ENCODE assay signal across 18 cellular contexts in the genomic region with DNA sequence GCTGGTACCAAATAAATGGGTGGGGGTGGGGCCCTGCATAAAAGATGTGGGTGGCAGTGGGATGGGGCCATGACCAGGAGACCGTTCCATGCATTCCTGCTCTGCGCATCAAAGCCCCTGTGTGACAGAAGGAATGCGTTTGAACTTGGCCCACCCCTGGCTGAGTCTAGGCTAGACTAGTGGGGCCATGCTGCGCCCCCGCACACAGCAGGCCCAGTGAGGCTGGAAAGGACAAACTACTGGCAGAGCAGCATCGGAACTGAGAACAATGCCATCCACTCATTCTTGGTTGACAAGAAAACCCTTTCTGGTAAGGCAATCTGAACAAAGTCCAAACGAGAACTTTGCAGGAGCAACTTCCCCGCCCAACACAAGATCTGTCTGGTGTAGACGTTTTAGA. TPM values are rescaled to one million over a fixed set of nuclear protein-coding genes. Genes with fewer than 3 reads are reported as not detected.
DNase-seq lines count a peak whose midpoint lies in the region; ATAC-seq, FAIRE-seq and TF ChIP-seq lines count a peak whose summit lies in the region.
"Had no signal": no experiment of that assay in that cellular context is flagged by ENCODE, and none has a peak within 500 bp of the region (broad histone marks: within the 10 kb centered on the region; RNA-seq: fewer than 3 reads in every experiment).

No MANE protein-coding gene starts in this region.

- peaks cover 24% of the 10 kb centered on the region for H3F3A ChIP-seq in smooth muscle cell (ENCODE audit: low read depth)
- peaks cover 4% of the 10 kb centered on the region for H3F3A ChIP-seq in neural progenitor cell (ENCODE audit: low read depth)

- 57% methylated on average over 9 of the region's 9 CpGs for WGBS in smooth muscle cell (ENCODE audit: low lambda C conversion rate)

- no peaks in the 10 kb centered on the region for H3K27me3 ChIP-seq in left ventricle myocardium inferior (ENCODE audit: low read depth)
- no peaks in the 10 kb centered on the region for H3K27me3 ChIP-seq in astrocyte (ENCODE audit: insufficient read depth, low read length)
- H3K27me3 ChIP-seq in smooth muscle cell (ENCODE audit: low read depth), result no peaks in the 10 kb centered on the region
- no peaks in the 10 kb centered on the region for H3K27me3 ChIP-seq in neural progenitor cell

- no peaks in the 10 kb centered on the region for H3K9me3 ChIP-seq in left ventricle myocardium inferior (replicated peaks)
- H3K9me3 ChIP-seq in astrocyte (ENCODE audit: insufficient read depth, low read depth, low read length), result no peaks in the 10 kb centered on the region
- no peaks in the 10 kb centered on the region for H3K9me3 ChIP-seq in smooth muscle cell (replicated peaks; ENCODE audit: low read depth)
- H3K9me3 ChIP-seq in neural progenitor cell (ENCODE audit: low read depth), result no peaks in the 10 kb centered on the region

- DNase-seq in left ventricle myocardium inferior, result no peak
- no peak for DNase-seq in cardiac septum (ENCODE audit: low spot score)
- DNase-seq in astrocyte (ENCODE audit: low read depth), result peak; percentile 33
- peak; percentile 62 for DNase-seq in medulla oblongata (ENCODE audit: extremely low spot score)
- DNase-seq in smooth muscle cell (lab: John Stamatoyannopoulos, UW; ENCODE audit: unreplicated experiment), result no peak
- no peak for DNase-seq in coronary artery (ENCODE audit: low spot score)
- DNase-seq in neural progenitor cell (ENCODE audit: low spot score), result no peak
- DNase-seq: 8988T; CD8-positive, alpha-beta memory T cell; DND-41; GDM1; NCI-H187 treated with DMSO at 0.1 percent for 48 hours; NK-92 treated with Interleukin-12 subunit alpha and Interleukin-12 subunit beta, amount 100 ng/mL, for 24 hours; SHP77 treated with DMSO at 0.1 percent for 48 hours had no signal

- H3K27ac ChIP-seq in left ventricle myocardium inferior (replicated peaks) (peak overlapping the region; percentile 21), astrocyte (ENCODE audit: low read depth, low read length) (no peak overlapping the region), smooth muscle cell (ENCODE audit: low read depth) (peak overlapping the region; percentile 6), coronary artery (no peak overlapping the region), neural progenitor cell (no peak overlapping the region)

- H3K36me3 Mint-ChIP-seq in astrocyte (ENCODE audit: low read depth, unreplicated experiment), result peaks cover 11% of the 10 kb centered on the region
- peaks cover 13% of the 10 kb centered on the region for H3K36me3 Mint-ChIP-seq in neural progenitor cell

- H3K4me2 ChIP-seq in astrocyte (ENCODE audit: low read length) (peak overlapping the region; percentile 43), smooth muscle cell (peak overlapping the region; percentile 18), neural progenitor cell (no peak overlapping the region)

- H2AFZ ChIP-seq in astrocyte (ENCODE audit: low read depth, low read length) (no peak overlapping the region), smooth muscle cell (ENCODE audit: low read depth) (no peak overlapping the region), neural progenitor cell (replicated peaks) (no peak overlapping the region)

- H3K36me3 ChIP-seq in left ventricle myocardium inferior, result peaks cover 6% of the 10 kb centered on the region
- peaks cover 5% of the 10 kb centered on the region for H3K36me3 ChIP-seq in astrocyte (ENCODE audit: insufficient read depth, low read length)
- no peaks in the 10 kb centered on the region for H3K36me3 ChIP-seq in smooth muscle cell (ENCODE audit: low read depth)
- H3K36me3 ChIP-seq in neural progenitor cell, result no peaks in the 10 kb centered on the region

- TF ChIP-seq CTCF in left ventricle myocardium inferior (IDR thresholded peaks at IDR 0.05; ENCODE audit: borderline replicate concordance), result no peak
- TF ChIP-seq CTCF in astrocyte (IDR thresholded peaks at IDR 0.05; ENCODE audit: insufficient read depth, low read depth, low read length), result no peak
- no peak for TF ChIP-seq CTCF in smooth muscle cell (IDR thresholded peaks at IDR 0.05; ENCODE audit: borderline replicate concordance, insufficient read depth, poor library complexity, severe bottlenecking)
- no peak for TF ChIP-seq CTCF in coronary artery (IDR thresholded peaks at IDR 0.05)
- no peak for TF ChIP-seq CTCF in neural progenitor cell (IDR thresholded peaks at IDR 0.05)

- H3K27ac Mint-ChIP-seq in astrocyte (ENCODE audit: unreplicated experiment) (peak overlapping the region; percentile 26), neural progenitor cell (no peak overlapping the region)

- H3K79me2 ChIP-seq in astrocyte (ENCODE audit: insufficient read depth, low read length), result no peaks in the 10 kb centered on the region
- H3K79me2 ChIP-seq in smooth muscle cell (ENCODE audit: low read depth), result no peaks in the 10 kb centered on the region
- H3K79me2 ChIP-seq in neural progenitor cell (ENCODE audit: low read depth), result no peaks in the 10 kb centered on the region

- H3K4me1 Mint-ChIP-seq in astrocyte (ENCODE audit: low read depth, unreplicated experiment) (peaks cover 23% of the 10 kb centered on the region), neural progenitor cell (peaks cover 26% of the 10 kb centered on the region)
- H3K4me1 Mint-ChIP-seq: CD8-positive, alpha-beta memory T cell had no signal

- peaks cover 41% of the 10 kb centered on the region for H3K4me1 ChIP-seq in left ventricle myocardium inferior
- peaks cover 16% of the 10 kb centered on the region for H3K4me1 ChIP-seq in astrocyte (ENCODE audit: insufficient read depth, low read length)
- no peaks in the 10 kb centered on the region for H3K4me1 ChIP-seq in smooth muscle cell (ENCODE audit: low read depth)
- peaks cover 13% of the 10 kb centered on the region for H3K4me1 ChIP-seq in neural progenitor cell

- H3K4me3 ChIP-seq in left ventricle myocardium inferior, result no peak overlapping the region
- H3K4me3 ChIP-seq in astrocyte (ENCODE audit: insufficient read depth, low read depth, low read length), result no peak overlapping the region
- H3K4me3 ChIP-seq in smooth muscle cell, result no peak overlapping the region
- no peak overlapping the region for H3K4me3 ChIP-seq in coronary artery
- H3K4me3 ChIP-seq in neural progenitor cell, result no peak overlapping the region
- H3K4me3 ChIP-seq: GM12878 had no signal

- H3K9ac ChIP-seq in astrocyte (ENCODE audit: low read length) (no peak overlapping the region), smooth muscle cell (ENCODE audit: low read depth) (no peak overlapping the region), neural progenitor cell (no peak overlapping the region)

- H4K20me1 ChIP-seq in astrocyte (ENCODE audit: insufficient read depth, low read length), result no peaks in the 10 kb centered on the region
- H4K20me1 ChIP-seq in smooth muscle cell (ENCODE audit: low read depth), result peaks cover 6% of the 10 kb centered on the region
- no peaks in the 10 kb centered on the region for H4K20me1 ChIP-seq in neural progenitor cell (ENCODE audit: low read depth)

- FAIRE-seq in astrocyte (lab: Jason Lieb, UNC), result no peak
- FAIRE-seq: GM12878, H54, HTR-8/SVneo had no signal

- no peaks in the 10 kb centered on the region for H3K9me3 Mint-ChIP-seq in astrocyte (ENCODE audit: unreplicated experiment)
- no peaks in the 10 kb centered on the region for H3K9me3 Mint-ChIP-seq in neural progenitor cell
- H3K9me3 Mint-ChIP-seq: CD8-positive, alpha-beta memory T cell had no signal

- intact Hi-C loops in left ventricle myocardium inferior (cut with micrococcal nuclease) (no loop called here), cardiac septum (cut with DNase I) (no loop called here)

- ATAC-seq in GM19463 (IDR thresholded peaks at IDR 0.05; ENCODE audit: unreplicated experiment), result no peak
- ATAC-seq: GM12878 had no signal

- H3K27me3 Mint-ChIP-seq in astrocyte (ENCODE audit: low read depth, unreplicated experiment), result no peaks in the 10 kb centered on the region
- peaks cover 11% of the 10 kb centered on the region for H3K27me3 Mint-ChIP-seq in neural progenitor cell (ENCODE audit: insufficient read depth, low read depth)
- H3K27me3 Mint-ChIP-seq: CD8-positive, alpha-beta memory T cell had no signal

- H3K4me3 Mint-ChIP-seq in astrocyte (ENCODE audit: unreplicated experiment) (no peak overlapping the region), neural progenitor cell (no peak overlapping the region)
- H3K4me3 Mint-ChIP-seq: CD8-positive, alpha-beta memory T cell had no signal

RNA-seq across cellular contexts. Expression of a gene that starts 48.3 kb away (rescaled TPM):
- total RNA-seq in left ventricle myocardium inferior, result 164 TPM
- 171 TPM for total RNA-seq in cardiac septum
- 656 and 710 TPM in 2 replicates for total RNA-seq in astrocyte
- total RNA-seq in smooth muscle cell, result 854 and 957 TPM in 2 replicates
- 162 and 167 TPM in 2 replicates for polyA plus RNA-seq in smooth muscle cell
- 566 and 688 TPM in 2 replicates for total RNA-seq in neural progenitor cell (ENCODE audit: low replicate concordance)

Comparison
In these comparisons a context has a peak if more than half of its experiments do, and no peak if none do; other contexts are left out.
1. DNase-seq: peak in astrocyte (single experiment) and medulla oblongata (single experiment); none in left ventricle myocardium inferior (single experiment), cardiac septum (single experiment), smooth muscle cell (single experiment), coronary artery (single experiment) and neural progenitor cell (single experiment).
2. H3K27ac ChIP-seq: peak in left ventricle myocardium inferior (single experiment) and smooth muscle cell (single experiment); none in astrocyte (single experiment), coronary artery (0 of 2) and neural progenitor cell (single experiment).